ENCODE assay signal across 14 cellular contexts in genomic region chr2:100757621-100758394, GRCh38.
A peak's percentile ranks its signal among the peaks of the same experiment; 100 is the strongest.
DNase-seq lines count a peak whose midpoint lies in the region; ATAC-seq and TF ChIP-seq lines count a peak whose summit lies in the region.
"Had no signal": no experiment of that assay in that cellular context is flagged by ENCODE, and none has a peak within 500 bp of the region (broad histone marks: within the 10 kb centered on the region; RNA-seq: fewer than 3 reads in every experiment).

No MANE protein-coding gene starts in this region.

- ATAC-seq in Right ventricle myocardium inferior = peak; percentile 29
- peak; percentile 40 for ATAC-seq in aorta (ENCODE audit: low FRiP score)
- no peak for ATAC-seq in activated CD8-positive, alpha-beta memory T cell treated with anti-CD3 and anti-CD28 coated beads, Interleukin-2, amount 10 ng/mL, durations not matched to agents 7 days and 5 days
- ATAC-seq: lower lobe of right lung had no signal

- no peaks in the 10 kb centered on the region for H3K4me1 Mint-ChIP-seq in activated CD8-positive, alpha-beta memory T cell treated with anti-CD3 and anti-CD28 coated beads, Interleukin-2, amount 10 ng/mL, durations not matched to agents 7 days and 5 days

- 82 to 85% methylated on average over 6 of the region's 6 CpGs for WGBS in aorta, 2 donors

- H3K36me3 ChIP-seq in left ventricle myocardium inferior (no peaks in the 10 kb centered on the region), aorta (ENCODE audit: control insufficient read depth in 1 of 2, insufficient read depth in 2 of 2, low read length in 1 of 2) (no peaks in the 10 kb centered on the region)
- H3K36me3 ChIP-seq: lower lobe of right lung, right lobe of liver had no signal

- H3K9me3 ChIP-seq in left ventricle myocardium inferior (replicated peaks) (no peaks in the 10 kb centered on the region), aorta (ENCODE audit: control insufficient read depth, low read length) (no peaks in the 10 kb centered on the region)
- H3K9me3 ChIP-seq: lower lobe of right lung, right lobe of liver had no signal

- CTCF ChIA-PET in activated CD8-positive, alpha-beta memory T cell treated with anti-CD3 and anti-CD28 coated beads, Interleukin-2, amount 10 ng/mL, durations not matched to agents 7 days and 5 days (lab: Charles Lee) = interaction anchor here (0.7 kb wide), 1 partner anchor 1505 kb away, joined by 3 read pairs; no protein-coding TSS in a partner anchor

- H3K27ac Mint-ChIP-seq in activated CD8-positive, alpha-beta memory T cell treated with anti-CD3 and anti-CD28 coated beads, Interleukin-2, amount 10 ng/mL, durations not matched to agents 7 days and 5 days = no peak overlapping the region

- H3K36me3 Mint-ChIP-seq in activated CD8-positive, alpha-beta memory T cell treated with anti-CD3 and anti-CD28 coated beads, Interleukin-2, amount 10 ng/mL, durations not matched to agents 7 days and 5 days = no peaks in the 10 kb centered on the region

- H3K4me1 ChIP-seq in left ventricle myocardium inferior (peaks cover 20% of the 10 kb centered on the region), aorta (ENCODE audit: control insufficient read depth in 1 of 2, insufficient read depth in 2 of 2, low read length in 2 of 2) (peaks cover 5 to 13% of the 10 kb centered on the region in 2 donors)

- no peak overlapping the region for H3K4me3 Mint-ChIP-seq in activated CD8-positive, alpha-beta memory T cell treated with anti-CD3 and anti-CD28 coated beads, Interleukin-2, amount 10 ng/mL, durations not matched to agents 7 days and 5 days

- H3K27ac ChIP-seq in left ventricle myocardium inferior (replicated peaks) (no peak overlapping the region), aorta (ENCODE audit: low read depth in 1 of 2, low read length in 2 of 2) (no peak overlapping the region)
- H3K27ac ChIP-seq: 22Rv1, lower lobe of right lung, right lobe of liver had no signal

- H3K4me3 ChIP-seq in left ventricle myocardium inferior (no peak overlapping the region), aorta (ENCODE audit: low read length in 2 of 2) (no peak overlapping the region)
- H3K4me3 ChIP-seq: lower lobe of right lung, right lobe of liver had no signal

- peaks cover 21% of the 10 kb centered on the region for H3K27me3 Mint-ChIP-seq in activated CD8-positive, alpha-beta memory T cell treated with anti-CD3 and anti-CD28 coated beads, Interleukin-2, amount 10 ng/mL, durations not matched to agents 7 days and 5 days

- intact Hi-C loops in Right ventricle myocardium inferior (cut with DNase I) = no loop called here
- intact Hi-C loops in left ventricle myocardium inferior (cut with micrococcal nuclease) = no loop called here
- intact Hi-C loops in aorta (cut with DNase I) = no loop called here

- no peaks in the 10 kb centered on the region for H3K9me3 Mint-ChIP-seq in activated CD8-positive, alpha-beta memory T cell treated with anti-CD3 and anti-CD28 coated beads, Interleukin-2, amount 10 ng/mL, durations not matched to agents 7 days and 5 days (ENCODE audit: low read depth)

- TF ChIP-seq CTCF in left ventricle myocardium inferior (IDR thresholded peaks at IDR 0.05; ENCODE audit: borderline replicate concordance) = no peak

- DNase-seq in Right ventricle myocardium inferior (ENCODE audit: missing footprints) (no peak), left ventricle myocardium inferior (no peak), brain pericyte (ENCODE audit: low read depth, low spot score) (peak; percentile 50), islet precursor cell (peak; percentile 71), aorta (no peak), NOMO-1 (lab: John Stamatoyannopoulos, UW; ENCODE audit: unreplicated experiment in 2 of 2) (no peak), germinal center (ENCODE audit: low spot score) (no peak)
- no peak for DNase-seq in activated CD8-positive, alpha-beta memory T cell treated with anti-CD3 and anti-CD28 coated beads, Interleukin-2, amount 10 ng/mL, durations not matched to agents 7 days and 5 days
- DNase-seq: activated T-cell treated with anti-CD3 and anti-CD28 coated beads, Interleukin-2, amount 50 U/mL, for 1 hour; lower lobe of right lung; NCI-H524; right lobe of liver; stimulated activated CD8-positive, alpha-beta memory T cell treated with anti-CD3 and anti-CD28 coated beads, Interleukin-4, amount 100 ng/mL, for 48 hours had no signal

- H3K27me3 ChIP-seq in left ventricle myocardium inferior (ENCODE audit: low read depth) (no peaks in the 10 kb centered on the region), aorta (ENCODE audit: control insufficient read depth in 1 of 2, insufficient read depth in 2 of 2, low read length in 1 of 2) (no peaks in the 10 kb centered on the region)
- H3K27me3 ChIP-seq: right lobe of liver had no signal

Comparison
In these comparisons a context has a peak if more than half of its experiments do, and no peak if none do; other contexts are left out.
1. DNase-seq: peak in brain pericyte (single experiment) and islet precursor cell (single experiment); none in Right ventricle myocardium inferior (single experiment), left ventricle myocardium inferior (single experiment), aorta (0 of 2), NOMO-1 (0 of 2), germinal center (single experiment) and activated CD8-positive, alpha-beta memory T cell treated with anti-CD3 and anti-CD28 coated beads, Interleukin-2, amount 10 ng/mL, durations not matched to agents 7 days and 5 days (single experiment).